In the genomic region with DNA sequence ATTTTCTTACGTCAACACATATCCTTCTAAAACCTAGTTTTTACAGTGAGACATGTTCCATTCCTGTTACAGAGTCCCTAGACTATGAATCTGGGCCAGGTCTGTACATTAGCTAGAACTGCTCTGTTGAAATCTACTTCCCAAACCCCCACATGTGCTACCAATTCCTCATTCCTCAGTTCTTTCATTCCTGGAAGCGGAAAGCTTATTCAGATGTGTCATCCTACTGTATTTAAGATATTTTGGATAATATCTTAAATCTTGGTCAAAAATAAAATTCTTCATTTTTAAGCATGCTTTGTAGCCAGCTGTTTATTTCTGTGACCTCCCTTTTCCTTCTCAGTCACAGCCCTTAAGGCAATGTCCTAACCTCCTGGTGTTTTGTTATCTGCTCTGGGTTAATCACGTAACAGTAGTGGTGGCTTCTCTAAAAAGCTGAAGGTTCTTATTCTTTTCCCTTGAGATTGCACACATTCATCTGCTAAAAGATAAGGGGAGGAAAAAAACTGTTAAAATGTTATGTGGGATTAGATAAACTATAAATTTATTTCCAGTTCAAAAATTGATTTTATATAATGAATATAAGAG, we compare ENCODE assay signal across 25 cellular contexts. TPM values are rescaled to one million over a fixed set of nuclear protein-coding genes. Genes with fewer than 3 reads are reported as not detected.
A peak's percentile ranks its signal among the peaks of the same experiment; 100 is the strongest.
DNase-seq lines count a peak whose midpoint lies in the region; ATAC-seq and TF ChIP-seq lines count a peak whose summit lies in the region.
"Had no signal": no experiment of that assay in that cellular context is flagged by ENCODE, and none has a peak within 500 bp of the region (broad histone marks: within the 10 kb centered on the region; RNA-seq: fewer than 3 reads in every experiment).

No MANE protein-coding gene starts in this region.

- H3K4me2 ChIP-seq in Karpas-422 (ENCODE audit: low read depth, low read length, poor library complexity, severe bottlenecking), result no peak overlapping the region

- H3K9me2 ChIP-seq in Karpas-422 (replicated peaks; ENCODE audit: insufficient read depth, low read length), result no peaks in the 10 kb centered on the region

- no peaks in the 10 kb centered on the region for H4K20me1 ChIP-seq in Karpas-422 (ENCODE audit: insufficient read depth, low read depth, low read length)

- H3K27me3 Mint-ChIP-seq in mesothelial cell of epicardium (ENCODE audit: low read depth), result no peaks in the 10 kb centered on the region
- H3K27me3 Mint-ChIP-seq: CD4-positive, alpha-beta T cell; stimulated activated naive B cell treated with anti-CD40 and anti-IgM and Interleukin-4, amounts not matched to agents 10 μg/mL and 1 μg/mL and 100 μg/mL, for 72 hours had no signal

- peaks cover 44% of the 10 kb centered on the region for H3K36me3 Mint-ChIP-seq in mesothelial cell of epicardium
- H3K36me3 Mint-ChIP-seq: activated naive CD8-positive, alpha-beta T cell treated with anti-CD3 and anti-CD28 coated beads, Interleukin-2, amount 10 ng/mL, durations not matched to agents 7 days and 5 days; stimulated activated naive B cell treated with anti-CD40 and anti-IgM and Interleukin-4, amounts not matched to agents 10 μg/mL and 1 μg/mL and 100 μg/mL, for 72 hours had no signal

- no peak for ATAC-seq in GM21526 (IDR thresholded peaks at IDR 0.05; ENCODE audit: low FRiP score, unreplicated experiment)
- ATAC-seq: foreskin keratinocyte; left cardiac atrium; sciatic nerve; stimulated activated naive B cell treated with anti-CD40 and anti-IgM and Interleukin-4, amounts not matched to agents 10 μg/mL and 1 μg/mL and 100 μg/mL, for 72 hours had no signal

- H3K4me3 ChIP-seq in Karpas-422 (ENCODE audit: low read length), result no peak overlapping the region
- H3K4me3 ChIP-seq: prostate gland, SK-N-MC had no signal

- peak overlapping the region; percentile 11 for H3K27ac Mint-ChIP-seq in mesothelial cell of epicardium
- H3K27ac Mint-ChIP-seq: activated CD4-positive, alpha-beta T cell treated with anti-CD3 and anti-CD28 coated beads, Interleukin-2, amount 10 ng/mL, durations not matched to agents 24 days and 14 days; activated naive CD8-positive, alpha-beta T cell treated with anti-CD3 and anti-CD28 coated beads, Interleukin-2, amount 10 ng/mL, durations not matched to agents 7 days and 5 days; CD4-positive, alpha-beta T cell; stimulated activated naive B cell treated with anti-CD40 and anti-IgM and Interleukin-4, amounts not matched to agents 10 μg/mL and 1 μg/mL and 100 μg/mL, for 72 hours had no signal

- H3K9ac ChIP-seq in Karpas-422 (ENCODE audit: low read length), result no peak overlapping the region

- H3K79me2 ChIP-seq in Karpas-422 (ENCODE audit: low read length), result no peaks in the 10 kb centered on the region

- TF ChIP-seq POLR2A in erythroblast (IDR thresholded peaks at IDR 0.05; ENCODE audit: low read length), result peak; percentile 6

- H3K4me3 Mint-ChIP-seq in mesothelial cell of epicardium, result no peak overlapping the region
- H3K4me3 Mint-ChIP-seq: activated CD4-positive, alpha-beta T cell treated with anti-CD3 and anti-CD28 coated beads, Interleukin-2, amount 10 ng/mL, durations not matched to agents 24 days and 14 days; activated naive CD8-positive, alpha-beta T cell treated with anti-CD3 and anti-CD28 coated beads, Interleukin-2, amount 10 ng/mL, durations not matched to agents 7 days and 5 days; CD4-positive, alpha-beta T cell; stimulated activated naive B cell treated with anti-CD40 and anti-IgM and Interleukin-4, amounts not matched to agents 10 μg/mL and 1 μg/mL and 100 μg/mL, for 72 hours had no signal

- no peaks in the 10 kb centered on the region for H3K9me3 Mint-ChIP-seq in mesothelial cell of epicardium
- H3K9me3 Mint-ChIP-seq: activated CD4-positive, alpha-beta T cell treated with anti-CD3 and anti-CD28 coated beads, Interleukin-2, amount 10 ng/mL, durations not matched to agents 24 days and 14 days; activated naive CD8-positive, alpha-beta T cell treated with anti-CD3 and anti-CD28 coated beads, Interleukin-2, amount 10 ng/mL, durations not matched to agents 7 days and 5 days; CD4-positive, alpha-beta T cell; stimulated activated naive B cell treated with anti-CD40 and anti-IgM and Interleukin-4, amounts not matched to agents 10 μg/mL and 1 μg/mL and 100 μg/mL, for 72 hours had no signal

- H3K4me1 ChIP-seq in Karpas-422 (ENCODE audit: low read length), result no peaks in the 10 kb centered on the region
- H3K4me1 ChIP-seq: foreskin keratinocyte, prostate gland had no signal

- no peak for TF ChIP-seq CTCF in mesothelial cell of epicardium (IDR thresholded peaks at IDR 0.05; ENCODE audit: unreplicated experiment)

- no peaks in the 10 kb centered on the region for H3K9me3 ChIP-seq in Karpas-422 (ENCODE audit: low read length)
- H3K9me3 ChIP-seq: prostate gland had no signal

- no peak overlapping the region for H3K27ac ChIP-seq in Karpas-422 (ENCODE audit: low read length)
- H3K27ac ChIP-seq: foreskin keratinocyte, prostate gland, SK-N-MC had no signal

- no peaks in the 10 kb centered on the region for H3K36me3 ChIP-seq in Karpas-422 (ENCODE audit: insufficient read depth, low read length)
- H3K36me3 ChIP-seq: prostate gland had no signal

- no peak overlapping the region for H2AFZ ChIP-seq in Karpas-422 (ENCODE audit: low read length)

- H3K4me1 Mint-ChIP-seq in mesothelial cell of epicardium, result peaks cover 24% of the 10 kb centered on the region
- H3K4me1 Mint-ChIP-seq: activated CD4-positive, alpha-beta T cell treated with anti-CD3 and anti-CD28 coated beads, Interleukin-2, amount 10 ng/mL, durations not matched to agents 24 days and 14 days had no signal

- no peaks in the 10 kb centered on the region for H3K27me3 ChIP-seq in Karpas-422 (ENCODE audit: low read length)
- H3K27me3 ChIP-seq: foreskin keratinocyte had no signal

- DNase-seq in EH (ENCODE audit: low read depth), result peak; percentile 90
- peak; percentile 44 for DNase-seq in OCI-M1 (lab: John Stamatoyannopoulos, UW)
- DNase-seq in erythroblast (lab: John Stamatoyannopoulos, UW), result peak in 1 of 2 experiments; percentile 26
- no peak for DNase-seq in mesothelial cell of epicardium (ENCODE audit: low spot score in 2 of 2, unreplicated experiment in 2 of 2)
- no peak for DNase-seq in Karpas-422
- DNase-seq in KG1 (lab: John Stamatoyannopoulos, UW), result no peak
- no peak for DNase-seq in SKM-1 treated with dmso at 0.1 percent for 144 hours (lab: John Stamatoyannopoulos, UW; ENCODE audit: unreplicated experiment)
- DNase-seq: activated CD4-positive, alpha-beta T cell treated with anti-CD3 and anti-CD28 coated beads, Interleukin-2, amount 10 ng/mL, durations not matched to agents 24 days and 14 days; activated effector memory CD4-positive, alpha-beta T cell treated with anti-CD3 and anti-CD28 coated beads, Interleukin-2, amount 50 U/mL, for 16 hours; activated naive CD8-positive, alpha-beta T cell treated with anti-CD3 and anti-CD28 coated beads, Interleukin-2, amount 10 ng/mL, durations not matched to agents 7 days and 5 days; activated T-cell treated with anti-CD3 and anti-CD28 coated beads, Interleukin-2, amount 50 U/mL, for 1 hour; CD4-positive, alpha-beta T cell; cerebellar nuclear complex; foreskin keratinocyte; Kasumi-1; left cardiac atrium; mammary epithelial cell; NCI-H146; NCI-H446 treated with DMSO at 0.1 percent for 48 hours; stimulated activated CD4-positive, alpha-beta T cell treated with anti-CD3 and anti-CD28 coated beads, Interleukin-4, amount 100 ng/mL, for 4 hours; stimulated activated naive B cell treated with anti-CD40 and anti-IgM and Interleukin-4, amounts not matched to agents 10 μg/mL and 1 μg/mL and 100 μg/mL, for 72 hours had no signal

RNA-seq across cellular contexts. Expression of a gene that starts 35.6 kb away (rescaled TPM):
- total RNA-seq in mesothelial cell of epicardium, result 14.8 to 19.8 TPM (median 17.9 TPM) in 3 replicates
- total RNA-seq in Karpas-422 (2014; rRNA removed; shearing (Covaris generic); ENCODE audit: low replicate concordance), result 16.3 and 18.0 TPM in 2 replicates

RNA-seq across cellular contexts. Expression of a gene that starts 55.8 kb away (rescaled TPM):
- total RNA-seq in mesothelial cell of epicardium, result 146 to 154 TPM (median 153 TPM) in 3 replicates
- 0.97 and 1.5 TPM in 2 replicates for total RNA-seq in Karpas-422 (2014; rRNA removed; shearing (Covaris generic); ENCODE audit: low replicate concordance)

Comparison
In these comparisons a context has a peak if more than half of its experiments do, and no peak if none do; other contexts are left out.
1. DNase-seq: peak in EH (single experiment) and OCI-M1 (single experiment); none in mesothelial cell of epicardium (0 of 2), Karpas-422 (single experiment), KG1 (single experiment) and SKM-1 treated with dmso at 0.1 percent for 144 hours (single experiment).
2. RNA of a gene that starts 55.8 kb away (total RNA-seq): 146 to 154 TPM in mesothelial cell of epicardium; 0.97 to 1.5 TPM in Karpas-422; every median in the first group is over 10 times any median in the second.